20 cellular contexts compared by ENCODE assay signal in the genomic region with DNA sequence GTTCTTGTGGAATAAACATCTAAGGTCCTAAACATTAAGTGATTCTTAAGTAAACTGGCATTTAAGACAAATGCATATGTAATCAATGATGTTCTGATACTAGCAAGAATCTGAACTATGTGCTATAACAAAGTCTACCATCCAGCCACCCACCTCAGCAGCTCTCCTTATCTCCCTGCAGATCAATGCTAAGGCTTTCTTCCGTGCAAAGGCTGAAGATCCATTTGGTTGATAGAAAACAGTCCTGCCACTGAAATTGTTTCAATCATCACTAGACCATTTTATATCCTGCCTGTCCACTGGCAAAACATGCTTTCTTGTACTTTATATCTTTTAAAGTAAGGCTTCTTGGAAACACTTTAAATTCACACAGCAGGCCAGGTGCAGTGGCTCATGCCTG. TPM values are rescaled to one million over a fixed set of nuclear protein-coding genes. Genes with fewer than 3 reads are reported as not detected.
DNase-seq lines count a peak whose midpoint lies in the region; ATAC-seq, FAIRE-seq and TF ChIP-seq lines count a peak whose summit lies in the region.
"Had no signal": no experiment of that assay in that cellular context is flagged by ENCODE, and none has a peak within 500 bp of the region (broad histone marks: within the 10 kb centered on the region; RNA-seq: fewer than 3 reads in every experiment).

No MANE protein-coding gene starts in this region.

- no peak overlapping the region for H3K18ac ChIP-seq in trophoblast cell (ENCODE audit: low read length)

- no peaks in the 10 kb centered on the region for H3K27me3 Mint-ChIP-seq in activated CD4-positive, alpha-beta memory T cell treated with anti-CD3 and anti-CD28 coated beads, Interleukin-2, amount 10 ng/mL, durations not matched to agents 7 days and 5 days
- H3K27me3 Mint-ChIP-seq in activated CD4-positive, alpha-beta memory T cell treated with anti-CD3 and anti-CD28 coated beads for 36 hours = no peaks in the 10 kb centered on the region

- no peak overlapping the region for H3K4me3 Mint-ChIP-seq in activated CD4-positive, alpha-beta memory T cell treated with anti-CD3 and anti-CD28 coated beads, Interleukin-2, amount 10 ng/mL, durations not matched to agents 7 days and 5 days
- H3K4me3 Mint-ChIP-seq in activated CD4-positive, alpha-beta memory T cell treated with anti-CD3 and anti-CD28 coated beads for 36 hours = no peak overlapping the region

- H4K8ac ChIP-seq in trophoblast cell (ENCODE audit: low read depth, low read length) = no peak overlapping the region

- H3K79me2 ChIP-seq in K562 (ENCODE audit: control insufficient read depth, insufficient read depth, low read length) (no peaks in the 10 kb centered on the region), trophoblast cell (ENCODE audit: control insufficient read depth, insufficient read depth, low read length, poor library complexity) (no peaks in the 10 kb centered on the region)

- no peak overlapping the region for H3K4ac ChIP-seq in trophoblast cell (ENCODE audit: low read depth, low read length)

- no peak overlapping the region for H3K14ac ChIP-seq in trophoblast cell (ENCODE audit: low read length)

- H2BK5ac ChIP-seq in trophoblast cell (ENCODE audit: low read depth, low read length, poor library complexity) = no peak overlapping the region

- H3K9me1 ChIP-seq in K562 (ENCODE audit: control insufficient read depth, insufficient read depth, low read length) = no peaks in the 10 kb centered on the region

- no peak overlapping the region for H2BK12ac ChIP-seq in trophoblast cell (ENCODE audit: low read length)

- no peak for TF ChIP-seq RAD21 in K562 (CRISPR knock-in tag; conservative IDR thresholded peaks at IDR 0.05 in 1 of 2, IDR thresholded peaks at IDR 0.05 in 1 of 2)

- H4K12ac ChIP-seq in trophoblast cell (ENCODE audit: low read depth, low read length) = no peak overlapping the region

- BruUV-seq in K562 (replicated peaks; lab: Mats Ljungman, UMichigan) = no TSS peak

- H3K9me3 ChIP-seq in K562 (replicated peaks; ENCODE audit: control insufficient read depth, insufficient read depth, low read depth, low read length) = no peaks in the 10 kb centered on the region
- H3K9me3 ChIP-seq in trophoblast cell (ENCODE audit: insufficient read depth, low read depth, low read length) = no peaks in the 10 kb centered on the region
- no peaks in the 10 kb centered on the region for H3K9me3 ChIP-seq in upper lobe of right lung
- H3K9me3 ChIP-seq: MG63 had no signal

- no peaks in the 10 kb centered on the region; a peak in 1 of 5 replicates for H3K4me1 ChIP-seq in K562 (replicated peaks in 1 of 2; ENCODE audit: control insufficient read depth in 2 of 2, insufficient read depth in 2 of 2, low read length in 2 of 2)
- H3K4me1 ChIP-seq in trophoblast cell (ENCODE audit: control insufficient read depth in 1 of 2, insufficient read depth in 2 of 2, low read length in 2 of 2) = peaks cover 10 to 12% of the 10 kb centered on the region in 2 experiments
- no peaks in the 10 kb centered on the region for H3K4me1 ChIP-seq in upper lobe of right lung

- peaks cover 9% of the 10 kb centered on the region for H3K36me3 Mint-ChIP-seq in activated CD4-positive, alpha-beta memory T cell treated with anti-CD3 and anti-CD28 coated beads, Interleukin-2, amount 10 ng/mL, durations not matched to agents 7 days and 5 days (ENCODE audit: low read depth)
- peaks cover 5% of the 10 kb centered on the region for H3K36me3 Mint-ChIP-seq in activated CD4-positive, alpha-beta memory T cell treated with anti-CD3 and anti-CD28 coated beads for 36 hours

- POLR2A ChIA-PET in activated CD4-positive, alpha-beta memory T cell treated with anti-CD3 and anti-CD28 coated beads, Interleukin-2, amount 10 ng/mL, durations not matched to agents 7 days and 5 days (lab: Charles Lee) = no interaction called here
- POLR2A ChIA-PET in activated CD4-positive, alpha-beta memory T cell treated with anti-CD3 and anti-CD28 coated beads for 36 hours (lab: Charles Lee) = no interaction called here
- POLR2A ChIA-PET in K562 (lab: Yijun Ruan, JAX) = interaction anchor here (0.6 to 1.1 kb wide), 3 partner anchors 8 to 126 kb away, joined by 3 to 4 read pairs (median 3); no protein-coding TSS in a partner anchor

- peaks cover 6% of the 10 kb centered on the region for H3K79me1 ChIP-seq in trophoblast cell (ENCODE audit: low read length)

- H3K23ac ChIP-seq in trophoblast cell (ENCODE audit: low read length) = no peak overlapping the region

- 0% methylated on average over 1 of the region's 1 CpG for WGBS in K562 (ENCODE audit: insufficient coverage, low coverage, missing lambda C conversion rate)
- no CpG with 5 or more reads among the region's 1 CpG for WGBS in trophoblast cell (ENCODE audit: extremely low coverage, insufficient coverage, insufficient read length)

- intact Hi-C loops in activated CD4-positive, alpha-beta memory T cell treated with anti-CD3 and anti-CD28 coated beads for 36 hours (cut with micrococcal nuclease) = loop anchor here (2.0 kb wide), 1 partner anchor 35 kb away; no protein-coding TSS in a partner anchor
- intact Hi-C loops in K562 (cut with micrococcal nuclease) (loop anchor here (10.0 kb wide), 1 partner anchor 519 kb away; no protein-coding TSS in a partner anchor), upper lobe of right lung (cut with DNase I) (no loop called here)

- CTCF ChIA-PET in activated CD4-positive, alpha-beta memory T cell treated with anti-CD3 and anti-CD28 coated beads, Interleukin-2, amount 10 ng/mL, durations not matched to agents 7 days and 5 days (lab: Charles Lee) = interaction anchor here (1.5 kb wide), 1 partner anchor 128 kb away, joined by 4 read pairs; no protein-coding TSS in a partner anchor
- CTCF ChIA-PET in activated CD4-positive, alpha-beta memory T cell treated with anti-CD3 and anti-CD28 coated beads for 36 hours (lab: Charles Lee) = no interaction called here
- CTCF ChIA-PET in K562 (lab: Yijun Ruan, JAX; ENCODE audit: low intra/inter-chr PET ratio) = no interaction called here

- H2BK120ac ChIP-seq in trophoblast cell (ENCODE audit: insufficient read depth, low read length, poor library complexity) = no peak overlapping the region

- FAIRE-seq in K562 (lab: Jason Lieb, UNC) = no peak
- FAIRE-seq: A204.1, GM18507, H1 had no signal

- H3K4me3 ChIP-seq in K562 (no peak overlapping the region), trophoblast cell (ENCODE audit: low read depth, low read length) (no peak overlapping the region), upper lobe of right lung (no peak overlapping the region)
- H3K4me3 ChIP-seq: MG63 had no signal

- H3K4me2 ChIP-seq in K562 (ENCODE audit: insufficient read depth, low read length) = no peak overlapping the region
- H3K4me2 ChIP-seq in trophoblast cell (ENCODE audit: low read length) = no peak overlapping the region

- H3K27me3 ChIP-seq in K562 (ENCODE audit: control insufficient read depth in 2 of 2, insufficient read depth in 2 of 2, low read length in 2 of 2) (no peaks in the 10 kb centered on the region), trophoblast cell (ENCODE audit: insufficient read depth, low read length) (no peaks in the 10 kb centered on the region), upper lobe of right lung (no peaks in the 10 kb centered on the region)
- H3K27me3 ChIP-seq: MG63 had no signal

- H3K27ac ChIP-seq in K562 (ENCODE audit: extremely low read depth, low read depth, low read length) (no peak overlapping the region), trophoblast cell (ENCODE audit: low read depth, low read length) (peak overlapping the region; percentile 65), upper lobe of right lung (no peak overlapping the region)
- H3K27ac ChIP-seq: C4-2B had no signal

- no peak overlapping the region for H2AK5ac ChIP-seq in trophoblast cell (ENCODE audit: low read length)

- H4K20me1 ChIP-seq in K562 (replicated peaks; ENCODE audit: control insufficient read depth, insufficient read depth, low read length) = no peaks in the 10 kb centered on the region

- TF ChIP-seq CTCF in K562 (IDR thresholded peaks at IDR 0.05 in 2 of 3, conservative IDR thresholded peaks at IDR 0.05 in 1 of 3; ENCODE audit: insufficient read depth in 2 of 3, low read depth in 1 of 3, low read length in 3 of 3) (no peak), upper lobe of right lung (IDR thresholded peaks at IDR 0.05) (no peak)

- H4K91ac ChIP-seq in trophoblast cell (ENCODE audit: low read depth, low read length) = no peak overlapping the region

- peaks cover 63% of the 10 kb centered on the region for H3K4me1 Mint-ChIP-seq in activated CD4-positive, alpha-beta memory T cell treated with anti-CD3 and anti-CD28 coated beads, Interleukin-2, amount 10 ng/mL, durations not matched to agents 7 days and 5 days
- H3K4me1 Mint-ChIP-seq in activated CD4-positive, alpha-beta memory T cell treated with anti-CD3 and anti-CD28 coated beads for 36 hours (ENCODE audit: low read depth) = peaks cover 21% of the 10 kb centered on the region

- ATAC-seq in SK-N-SH treated with all-trans-retinoic acid at 6 μM for 48 hours (peak; percentile 52), K562 (no peak), upper lobe of right lung (no peak), HG02938 (IDR thresholded peaks at IDR 0.05; ENCODE audit: unreplicated experiment) (no peak), GM19395 (IDR thresholded peaks at IDR 0.05; ENCODE audit: unreplicated experiment) (no peak)
- ATAC-seq: Panc1 had no signal

- H3K9me3 Mint-ChIP-seq in activated CD4-positive, alpha-beta memory T cell treated with anti-CD3 and anti-CD28 coated beads, Interleukin-2, amount 10 ng/mL, durations not matched to agents 7 days and 5 days = no peaks in the 10 kb centered on the region
- no peaks in the 10 kb centered on the region for H3K9me3 Mint-ChIP-seq in activated CD4-positive, alpha-beta memory T cell treated with anti-CD3 and anti-CD28 coated beads for 36 hours

- H3K36me3 ChIP-seq in K562 (ENCODE audit: control insufficient read depth, insufficient read depth, low read length) (peaks cover 2% of the 10 kb centered on the region; the same call in 1 of the 3 replicates), trophoblast cell (ENCODE audit: control insufficient read depth in 1 of 2, insufficient read depth in 2 of 2, low read length in 2 of 2) (no peaks in the 10 kb centered on the region), upper lobe of right lung (no peaks in the 10 kb centered on the region)
- H3K36me3 ChIP-seq: MG63 had no signal

- DNase-seq in activated CD4-positive, alpha-beta memory T cell treated with anti-CD3 and anti-CD28 coated beads, Interleukin-2, amount 10 ng/mL, durations not matched to agents 7 days and 5 days = peak; percentile 24
- DNase-seq in activated CD4-positive, alpha-beta memory T cell treated with anti-CD3 and anti-CD28 coated beads for 36 hours = no peak
- DNase-seq in K562 (ENCODE audit: extremely low read depth in 1 of 4, low spot score in 3 of 4) (no peak), trophoblast cell (peak in 1 of 2 donors; percentile 24), upper lobe of right lung (no peak)
- DNase-seq: DMS153, MG63, NCI-H1417 treated with DMSO at 0.1 percent for 48 hours, NCI-H2029 treated with DMSO at 0.1 percent for 48 hours, NCI-H510A, NCI-H82, Right ventricle myocardium superior had no signal

- H3K27ac Mint-ChIP-seq in activated CD4-positive, alpha-beta memory T cell treated with anti-CD3 and anti-CD28 coated beads, Interleukin-2, amount 10 ng/mL, durations not matched to agents 7 days and 5 days = peak overlapping the region; percentile 52
- H3K27ac Mint-ChIP-seq in activated CD4-positive, alpha-beta memory T cell treated with anti-CD3 and anti-CD28 coated beads for 36 hours = no peak overlapping the region

- no peak for TF ChIP-seq EP300 in K562 (IDR thresholded peaks at IDR 0.05; ENCODE audit: low read length)

- H2AFZ ChIP-seq in K562 (ENCODE audit: low read depth, low read length) (no peak overlapping the region), trophoblast cell (ENCODE audit: insufficient read depth, low read length, poor library complexity) (no peak overlapping the region)

- H3K9ac ChIP-seq in K562 (ENCODE audit: insufficient read depth in 1 of 2, low read depth in 2 of 2, low read length in 2 of 2) = no peak overlapping the region
- no peak overlapping the region for H3K9ac ChIP-seq in trophoblast cell (ENCODE audit: low read length)

- in situ Hi-C loops in K562 (cut with MboI) = no loop called here

- TF ChIP-seq POLR2A in K562 (conservative IDR thresholded peaks at IDR 0.05) = no peak

RNA-seq across cellular contexts. Expression of a gene that starts 6.3 kb away (rescaled TPM):
- 1 to 10 TPM; 1.6 to 2.2 TPM for total RNA-seq in activated CD4-positive, alpha-beta memory T cell treated with anti-CD3 and anti-CD28 coated beads, Interleukin-2, amount 10 ng/mL, durations not matched to agents 7 days and 5 days
- total RNA-seq in activated CD4-positive, alpha-beta memory T cell treated with anti-CD3 and anti-CD28 coated beads for 36 hours = 1 to 10 TPM; 1.5 to 2.0 TPM
- 1.4 and 1.6 TPM in 2 replicates for total RNA-seq in K562 (2011; cell fraction: chromatin; rRNA removed; ENCODE audit: low replicate concordance)
- 1.4 TPM in 1 of 2 replicates, not detected in the other for total RNA-seq in K562 (2011; cell fraction: nucleolus; rRNA removed)
- total RNA-seq in K562 (2011; cell fraction: nucleoplasm; rRNA removed) = 1.5 TPM in 1 of 2 replicates, not detected in the other
- total RNA-seq in K562 (2014; rRNA removed) (0.37 TPM in 1 of 2 replicates, not detected in the other), K562 (2014; rRNA removed; fragmentation: Illumina TruSeq; extraction: Trizol) (1.1 and 1.4 TPM in 2 replicates), K562 (2015; rRNA removed; fragmentation: Illumina TruSeq; extraction: Trizol) (0.62 and 1.7 TPM in 2 replicates), K562 (2021) (0.58 and 1.5 TPM in 2 replicates), upper lobe of right lung (not detected)
- polyA plus RNA-seq in K562 (2011; rRNA removed) (1.3 and 1.5 TPM in 2 replicates), K562 (2014; fragmentation: Illumina TruSeq; extraction: Trizol) (1.4 and 1.5 TPM in 2 replicates), K562 (2014; fragmentation: Nextera tagmentation; extraction: Ambion mirVana) (under 1 TPM; 0.59 to 0.73 TPM), K562 (2014; rRNA removed) (1.8 TPM in 2 replicates)
- 0.13 and 0.94 TPM in 2 replicates for polyA plus RNA-seq in K562 (2011; cell fraction: cytosol; rRNA removed)
- polyA plus RNA-seq in K562 (2011; cell fraction: nucleus; rRNA removed) = 5.4 and 7.6 TPM in 2 replicates
- 1.9 and 2.1 TPM in 2 replicates for polyA plus RNA-seq in K562 (2012)
- polyA minus RNA-seq in K562 (2011; rRNA and poly(A)+ RNA removed) = 1.5 TPM in 1 of 2 replicates, not detected in the other
- polyA minus RNA-seq in K562 (2011; cell fraction: cytosol; rRNA and poly(A)+ RNA removed) = not detected in 2 replicates
- polyA minus RNA-seq in K562 (2011; cell fraction: nucleus; rRNA and poly(A)+ RNA removed) = 0.78 TPM in 1 of 2 replicates, not detected in the other
- polyA plus RNA-seq in trophoblast cell (2013) = 0.25 and 0.42 TPM in 2 replicates
- total RNA-seq: Right ventricle myocardium superior had no signal
